Comparison of ENCODE assay signal across 19 cellular contexts in the genomic region with DNA sequence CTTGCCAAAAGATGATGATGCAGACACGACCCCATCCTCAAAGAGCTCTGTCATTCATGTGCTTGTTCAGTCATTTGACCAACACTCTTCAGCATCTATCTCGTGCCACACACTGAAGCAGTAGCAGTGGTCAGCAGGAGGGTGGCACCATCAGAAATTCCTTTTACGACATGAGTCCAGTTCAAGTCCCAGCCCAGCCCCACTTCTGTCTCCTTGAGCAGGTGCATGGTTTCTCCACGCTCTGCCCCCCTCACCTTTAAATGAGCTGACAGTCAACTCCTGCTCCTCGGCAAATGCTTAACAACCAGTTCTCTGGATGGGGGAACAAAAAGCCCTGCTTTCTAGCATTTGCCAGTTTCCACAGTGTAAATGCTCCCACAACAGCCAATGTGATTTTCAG.
"Had no signal": no experiment of that assay in that cellular context is flagged by ENCODE, and none has a peak within 500 bp of the region (broad histone marks: within the 10 kb centered on the region; RNA-seq: fewer than 3 reads in every experiment).

No MANE protein-coding gene starts in this region.

- DNase-seq: activated CD4-positive, alpha-beta T cell treated with anti-CD3 and anti-CD28 coated beads for 1 hour; activated CD4-positive, alpha-beta T cell treated with anti-CD3 and anti-CD28 coated beads, Interleukin-2, amount 50 U/mL, for 4 hours; activated CD8-positive, alpha-beta memory T cell treated with anti-CD3 and anti-CD28 coated beads for 24 hours; activated CD8-positive, alpha-beta memory T cell treated with anti-CD3 and anti-CD28 coated beads, Interleukin-2, amount 50 U/mL, for 4 hours; activated naive CD4-positive, alpha-beta T cell; activated T-cell treated with anti-CD3 and anti-CD28 coated beads, Interleukin-2, amount 50 U/mL, for 24 hours; amniotic stem cell; cerebellar nuclear complex; spleen; stimulated activated CD4-positive, alpha-beta T cell treated with anti-CD3 and anti-CD28 coated beads, Interleukin-4, amount 100 ng/mL, for 1 hour; T-helper 1 cell had no signal

- H3K27me3 ChIP-seq: breast epithelium, spleen, tibial artery, vagina had no signal

- H3K27ac Mint-ChIP-seq: activated naive CD8-positive, alpha-beta T cell; activated T-cell treated with anti-CD3 and anti-CD28 coated beads, Interleukin-2, amount 50 U/mL, for 24 hours; activated T-helper 17 cell treated with anti-CD3 and anti-CD28 coated beads, Interleukin-2, amount 50 U/mL, for 72 hours; memory B cell; stimulated activated naive CD8-positive, alpha-beta T cell treated with anti-CD3 and anti-CD28 coated beads, Interleukin-15, Interleukin-2, amounts not matched to agents 100 ng/mL and 50 ng/mL, for 24 hours had no signal

- H3K4me1 Mint-ChIP-seq: activated T-helper 17 cell treated with anti-CD3 and anti-CD28 coated beads, Interleukin-2, amount 50 U/mL, for 72 hours had no signal

- H3K36me3 ChIP-seq: breast epithelium, spleen, tibial artery, vagina had no signal

- H3K27me3 Mint-ChIP-seq: activated naive CD8-positive, alpha-beta T cell; stimulated activated naive CD8-positive, alpha-beta T cell treated with anti-CD3 and anti-CD28 coated beads, Interleukin-15, Interleukin-2, amounts not matched to agents 100 ng/mL and 50 ng/mL, for 24 hours had no signal

- H3K4me3 ChIP-seq: breast epithelium, coronary artery, spleen, tibial artery, vagina had no signal

- H3K4me3 Mint-ChIP-seq: activated naive CD8-positive, alpha-beta T cell; activated T-cell treated with anti-CD3 and anti-CD28 coated beads, Interleukin-2, amount 50 U/mL, for 24 hours; activated T-helper 17 cell treated with anti-CD3 and anti-CD28 coated beads, Interleukin-2, amount 50 U/mL, for 72 hours; memory B cell; stimulated activated naive CD8-positive, alpha-beta T cell treated with anti-CD3 and anti-CD28 coated beads, Interleukin-15, Interleukin-2, amounts not matched to agents 100 ng/mL and 50 ng/mL, for 24 hours had no signal

- H3K9me3 Mint-ChIP-seq: activated T-cell treated with anti-CD3 and anti-CD28 coated beads, Interleukin-2, amount 50 U/mL, for 24 hours; activated T-helper 17 cell treated with anti-CD3 and anti-CD28 coated beads, Interleukin-2, amount 50 U/mL, for 72 hours; memory B cell; stimulated activated naive CD8-positive, alpha-beta T cell treated with anti-CD3 and anti-CD28 coated beads, Interleukin-15, Interleukin-2, amounts not matched to agents 100 ng/mL and 50 ng/mL, for 24 hours had no signal

- ATAC-seq: activated T-helper 17 cell treated with anti-CD3 and anti-CD28 coated beads, Interleukin-2, amount 50 U/mL, for 72 hours had no signal

- H3K9me3 ChIP-seq: breast epithelium, spleen, tibial artery, vagina had no signal

- H3K4me1 ChIP-seq: breast epithelium, tibial artery had no signal

- H3K36me3 Mint-ChIP-seq: activated naive CD8-positive, alpha-beta T cell; memory B cell had no signal

- H3K27ac ChIP-seq: breast epithelium, spleen, tibial artery had no signal
